Comparison of ENCODE assay signal across 1 cellular context in genomic region chr19:45809643-45810159, GRCh38.
A peak's percentile ranks its signal among the peaks of the same experiment; 100 is the strongest.
TF ChIP-seq lines count a peak whose summit lies in the region.

No MANE protein-coding gene starts in this region.

TF ChIP-seq in A549, 52 proteins besides CTCF, POLR2A, EP300 and RAD21 (continued from another document):
- peak; percentile 100 for TF ChIP-seq MAFK (IDR thresholded peaks at IDR 0.05; ENCODE audit: partially characterized antibody)
- no peak for TF ChIP-seq HMGXB4 (CRISPR knock-in tag; IDR thresholded peaks at IDR 0.05; ENCODE audit: borderline replicate concordance)
- no peak for TF ChIP-seq MAZ (IDR thresholded peaks at IDR 0.05; ENCODE audit: borderline replicate concordance, low read depth, low read length)
- TF ChIP-seq BCL3 (IDR thresholded peaks at IDR 0.05), result no peak
- no peak for TF ChIP-seq HEYL (CRISPR knock-in tag; IDR thresholded peaks at IDR 0.05)
- no peak for TF ChIP-seq ZC3H11A (IDR thresholded peaks at IDR 0.05)
